Comparison of ENCODE assay signal across 10 cellular contexts in the genomic region with DNA sequence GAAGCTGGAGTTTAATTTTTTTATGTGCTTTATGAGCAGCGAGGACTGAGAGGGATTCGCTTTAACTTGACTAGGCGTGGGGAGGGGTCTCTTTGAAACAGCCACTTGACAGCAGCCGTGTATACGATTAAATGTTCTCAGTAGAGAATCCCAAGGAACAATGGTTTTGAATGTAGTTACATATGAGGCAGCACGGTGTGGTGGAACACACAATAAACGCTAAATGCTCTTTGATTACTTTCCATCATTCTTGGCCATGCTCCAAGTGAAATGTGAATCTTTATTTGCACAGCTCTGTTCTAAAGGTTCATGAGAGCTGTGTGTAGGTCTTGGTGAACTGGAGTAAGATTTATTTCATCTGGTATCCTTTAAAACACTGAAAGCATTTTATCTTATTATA.
DNase-seq lines count a peak whose midpoint lies in the region; ATAC-seq and TF ChIP-seq lines count a peak whose summit lies in the region.
"Had no signal": no experiment of that assay in that cellular context is flagged by ENCODE, and none has a peak within 500 bp of the region (broad histone marks: within the 10 kb centered on the region; RNA-seq: fewer than 3 reads in every experiment).

No MANE protein-coding gene starts in this region.

- H3K9me3 ChIP-seq in prostate gland = no peaks in the 10 kb centered on the region

- no peaks in the 10 kb centered on the region for H3K36me3 ChIP-seq in prostate gland

- peak overlapping the region in 1 of 3 donors; percentile 74 for H3K4me3 Mint-ChIP-seq in T-cell
- H3K4me3 Mint-ChIP-seq in activated T-helper 2 cell treated with anti-CD3 and anti-CD28 coated beads, Interferon-gamma antibody, Interleukin-2, Interleukin-4, amounts not matched to agents 10 μg/mL and 5 μg/mL and 100 μg/mL, durations not matched to agents 14 hours and 24 hours and 36 hours (ENCODE audit: low read depth) = no peak overlapping the region

- H3K4me1 Mint-ChIP-seq in T-cell = peaks cover 75 to 78% (median 77%) of the 10 kb centered on the region in 3 donors
- H3K4me1 Mint-ChIP-seq in activated T-helper 2 cell treated with anti-CD3 and anti-CD28 coated beads, Interferon-gamma antibody, Interleukin-2, Interleukin-4, amounts not matched to agents 10 μg/mL and 5 μg/mL and 100 μg/mL, durations not matched to agents 14 hours and 24 hours and 36 hours (ENCODE audit: low read depth) = peaks cover 56% of the 10 kb centered on the region

- DNase-seq in DMS153 (lab: John Stamatoyannopoulos, UW) = peak; percentile 84
- DNase-seq in NCI-H1436 (lab: John Stamatoyannopoulos, UW) = peak; percentile 76
- peak in 3 of 34 experiments; percentile 14 to 30 (median 26) for DNase-seq in T-cell
- peak; percentile 63 for DNase-seq in prostate gland (ENCODE audit: low spot score)
- no peak for DNase-seq in iPS-NIHi11 (ENCODE audit: low spot score)
- no peak for DNase-seq in GM19238 (ENCODE audit: insufficient read length, low spot score)
- DNase-seq in activated T-helper 2 cell treated with anti-CD3 and anti-CD28 coated beads, Interferon-gamma antibody, Interleukin-2, Interleukin-4, amounts not matched to agents 10 μg/mL and 5 μg/mL and 100 μg/mL, durations not matched to agents 14 hours and 24 hours and 36 hours (ENCODE audit: low spot score) = no peak
- DNase-seq: Karpas-422, posterior cingulate gyrus had no signal

- peak overlapping the region; percentile 53 to 70 for H3K27ac Mint-ChIP-seq in T-cell
- no peak overlapping the region for H3K27ac Mint-ChIP-seq in activated T-helper 2 cell treated with anti-CD3 and anti-CD28 coated beads, Interferon-gamma antibody, Interleukin-2, Interleukin-4, amounts not matched to agents 10 μg/mL and 5 μg/mL and 100 μg/mL, durations not matched to agents 14 hours and 24 hours and 36 hours

- H3K4me3 ChIP-seq in prostate gland = no peak overlapping the region

- H3K4me1 ChIP-seq in prostate gland (replicated peaks) = no peaks in the 10 kb centered on the region

- no peaks in the 10 kb centered on the region for H3K27me3 ChIP-seq in prostate gland (replicated peaks; ENCODE audit: insufficient read depth)

- H3K9me3 Mint-ChIP-seq in T-cell = no peaks in the 10 kb centered on the region
- H3K9me3 Mint-ChIP-seq in activated T-helper 2 cell treated with anti-CD3 and anti-CD28 coated beads, Interferon-gamma antibody, Interleukin-2, Interleukin-4, amounts not matched to agents 10 μg/mL and 5 μg/mL and 100 μg/mL, durations not matched to agents 14 hours and 24 hours and 36 hours = no peaks in the 10 kb centered on the region

- no peak for TF ChIP-seq CTCF in prostate gland (IDR thresholded peaks at IDR 0.05)

- 19% methylated on average over 7 of the region's 7 CpGs for WGBS in prostate gland

- ATAC-seq in T-cell (replicated peaks in 1 of 4) (no peak), HG03108 (IDR thresholded peaks at IDR 0.05; ENCODE audit: unreplicated experiment) (no peak)

- CTCF ChIA-PET in T-cell (lab: Charles Lee) = interaction anchor here in 1 of 2 donors (0.5 kb wide), 1 partner anchor 297 kb away, joined by 5 read pairs; no protein-coding TSS in a partner anchor

- POLR2A ChIA-PET in T-cell (lab: Charles Lee) = interaction anchor here in 1 of 2 donors (0.9 kb wide), 1 partner anchor 36 kb away, joined by 3 read pairs; no protein-coding TSS in a partner anchor

- intact Hi-C loops in prostate gland (cut with DNase I) = loop anchor here (10.0 kb wide), 2 partner anchors 70 to 100 kb away; no protein-coding TSS in a partner anchor
- intact Hi-C loops in activated T-helper 2 cell treated with anti-CD3 and anti-CD28 coated beads, Interferon-gamma antibody, Interleukin-2, Interleukin-4, amounts not matched to agents 10 μg/mL and 5 μg/mL and 100 μg/mL, durations not matched to agents 14 hours and 24 hours and 36 hours (cut with micrococcal nuclease) = loop anchor here (1.0 to 5.0 kb wide), 2 partner anchors 8 to 668 kb away; no protein-coding TSS in a partner anchor

- peak overlapping the region; percentile 18 to 59 for H3K27ac ChIP-seq in prostate gland

- no peaks in the 10 kb centered on the region for H3K36me3 Mint-ChIP-seq in T-cell
- H3K36me3 Mint-ChIP-seq in activated T-helper 2 cell treated with anti-CD3 and anti-CD28 coated beads, Interferon-gamma antibody, Interleukin-2, Interleukin-4, amounts not matched to agents 10 μg/mL and 5 μg/mL and 100 μg/mL, durations not matched to agents 14 hours and 24 hours and 36 hours (ENCODE audit: low read depth) = peaks cover 5% of the 10 kb centered on the region

- TF ChIP-seq POLR2A in prostate gland (IDR thresholded peaks at IDR 0.05) = no peak

- no peaks in the 10 kb centered on the region for H3K27me3 Mint-ChIP-seq in T-cell
- H3K27me3 Mint-ChIP-seq in activated T-helper 2 cell treated with anti-CD3 and anti-CD28 coated beads, Interferon-gamma antibody, Interleukin-2, Interleukin-4, amounts not matched to agents 10 μg/mL and 5 μg/mL and 100 μg/mL, durations not matched to agents 14 hours and 24 hours and 36 hours (ENCODE audit: low read depth) = peaks cover 13% of the 10 kb centered on the region

Comparison
In these comparisons a context has a peak if more than half of its experiments do, and no peak if none do; other contexts are left out.
1. DNase-seq: peak in DMS153 (single experiment), NCI-H1436 (single experiment) and prostate gland (single experiment); none in iPS-NIHi11 (single experiment), GM19238 (single experiment) and activated T-helper 2 cell treated with anti-CD3 and anti-CD28 coated beads, Interferon-gamma antibody, Interleukin-2, Interleukin-4, amounts not matched to agents 10 μg/mL and 5 μg/mL and 100 μg/mL, durations not matched to agents 14 hours and 24 hours and 36 hours (single experiment).